In genomic region chr5:150641826-150642566, GRCh38 we compare ENCODE assay signal across 10 cellular contexts. TPM values are rescaled to one million over a fixed set of nuclear protein-coding genes. Genes with fewer than 3 reads are reported as not detected.
A peak's percentile ranks its signal among the peaks of the same experiment; 100 is the strongest.
DNase-seq lines count a peak whose midpoint lies in the region; ATAC-seq, FAIRE-seq and TF ChIP-seq lines count a peak whose summit lies in the region.
"Had no signal": no experiment of that assay in that cellular context is flagged by ENCODE, and none has a peak within 500 bp of the region (broad histone marks: within the 10 kb centered on the region; RNA-seq: fewer than 3 reads in every experiment).

No MANE protein-coding gene starts in this region.

- H3K27me3 ChIP-seq in SJSA1 (replicated peaks): no peaks in the 10 kb centered on the region
- no peaks in the 10 kb centered on the region for H3K27me3 ChIP-seq in esophagus muscularis mucosa
- H3K27me3 ChIP-seq in neural progenitor cell: no peaks in the 10 kb centered on the region
- H3K27me3 ChIP-seq in WERI-Rb-1 (ENCODE audit: insufficient read depth, low read depth, severe bottlenecking): no peaks in the 10 kb centered on the region

- H3K9me3 Mint-ChIP-seq in neural progenitor cell: no peaks in the 10 kb centered on the region
- H3K9me3 Mint-ChIP-seq: activated CD4-positive, alpha-beta T cell treated with anti-CD3 and anti-CD28 coated beads, Interleukin-2, amount 10 ng/mL, durations not matched to agents 7 days and 5 days; activated naive CD4-positive, alpha-beta T cell treated with anti-CD3 and anti-CD28 coated beads, Interleukin-2, amount 50 U/mL, for 72 hours had no signal

- peaks cover 61% of the 10 kb centered on the region for H3K4me1 Mint-ChIP-seq in neural progenitor cell
- H3K4me1 Mint-ChIP-seq: activated CD4-positive, alpha-beta T cell treated with anti-CD3 and anti-CD28 coated beads, Interleukin-2, amount 10 ng/mL, durations not matched to agents 7 days and 5 days had no signal

- DNase-seq in SJSA1 (ENCODE audit: low read depth in 1 of 2, low spot score in 2 of 2) (no peak), esophagus muscularis mucosa (ENCODE audit: extremely low spot score) (no peak), neural progenitor cell (ENCODE audit: low spot score) (peak; percentile 0), urothelium cell line (ENCODE audit: low spot score) (no peak), globus pallidus (ENCODE audit: low spot score) (no peak), WERI-Rb-1 (no peak)
- DNase-seq: activated CD4-positive, alpha-beta T cell treated with anti-CD3 and anti-CD28 coated beads, Interleukin-2, amount 10 ng/mL, durations not matched to agents 7 days and 5 days; NCI-H2081 had no signal

- 72% methylated on average over 5 of the region's 5 CpGs for WGBS in esophagus muscularis mucosa

- H3K4me3 Mint-ChIP-seq in neural progenitor cell: no peak overlapping the region
- H3K4me3 Mint-ChIP-seq: activated CD4-positive, alpha-beta T cell treated with anti-CD3 and anti-CD28 coated beads, Interleukin-2, amount 10 ng/mL, durations not matched to agents 7 days and 5 days had no signal

- H3K36me3 Mint-ChIP-seq in neural progenitor cell: no peaks in the 10 kb centered on the region
- H3K36me3 Mint-ChIP-seq: activated naive CD4-positive, alpha-beta T cell treated with anti-CD3 and anti-CD28 coated beads, Interleukin-2, amount 50 U/mL, for 72 hours had no signal

- no peak overlapping the region for H3K27ac Mint-ChIP-seq in neural progenitor cell
- H3K27ac Mint-ChIP-seq: activated CD4-positive, alpha-beta T cell treated with anti-CD3 and anti-CD28 coated beads, Interleukin-2, amount 10 ng/mL, durations not matched to agents 7 days and 5 days had no signal

- no peak for TF ChIP-seq POLR2A in esophagus muscularis mucosa (IDR thresholded peaks at IDR 0.05; ENCODE audit: low read depth)

- intact Hi-C loops in esophagus muscularis mucosa (cut with DNase I): no loop called here

- ATAC-seq in GM19452 (IDR thresholded peaks at IDR 0.05; ENCODE audit: unreplicated experiment): no peak
- ATAC-seq: activated naive CD4-positive, alpha-beta T cell treated with anti-CD3 and anti-CD28 coated beads, Interleukin-2, amount 50 U/mL, for 72 hours had no signal

- H3K27ac ChIP-seq in SJSA1 (peak overlapping the region; percentile 80), esophagus muscularis mucosa (replicated peaks in 1 of 4) (peak overlapping the region; percentile 78 to 85 (median 79)), neural progenitor cell (no peak overlapping the region), WERI-Rb-1 (no peak overlapping the region)

- peaks cover 46% of the 10 kb centered on the region for H3F3A ChIP-seq in neural progenitor cell (ENCODE audit: low read depth)

- no peaks in the 10 kb centered on the region for H3K9me3 ChIP-seq in SJSA1 (replicated peaks)
- no peaks in the 10 kb centered on the region for H3K9me3 ChIP-seq in esophagus muscularis mucosa
- H3K9me3 ChIP-seq in neural progenitor cell (ENCODE audit: low read depth): no peaks in the 10 kb centered on the region
- no peaks in the 10 kb centered on the region for H3K9me3 ChIP-seq in WERI-Rb-1 (ENCODE audit: severe bottlenecking)

- TF ChIP-seq EP300 in esophagus muscularis mucosa (IDR thresholded peaks at IDR 0.05): no peak

- no peak overlapping the region for H3K9ac ChIP-seq in neural progenitor cell

- H3K36me3 ChIP-seq in SJSA1 (0 out of 2 replicates have a peak, but pooled peaks cover 6% of the 10 kb centered on the region), esophagus muscularis mucosa (peaks cover 0 to 10% (median 0%) of the 10 kb centered on the region in 4 donors), neural progenitor cell (no peaks in the 10 kb centered on the region), WERI-Rb-1 (no peaks in the 10 kb centered on the region)

- no peak for TF ChIP-seq CTCF in esophagus muscularis mucosa (IDR thresholded peaks at IDR 0.05)
- no peak for TF ChIP-seq CTCF in neural progenitor cell (IDR thresholded peaks at IDR 0.05)
- no peak for TF ChIP-seq CTCF in WERI-Rb-1 (IDR thresholded peaks at IDR 0.05; ENCODE audit: low read depth, low read length)

- no peak overlapping the region for H3K4me2 ChIP-seq in neural progenitor cell

- H3K4me1 ChIP-seq in SJSA1 (replicated peaks) (peaks cover 87% of the 10 kb centered on the region), esophagus muscularis mucosa (peaks cover 90 to 95% (median 95%) of the 10 kb centered on the region in 4 donors), neural progenitor cell (peaks cover 67% of the 10 kb centered on the region)

- H4K20me1 ChIP-seq in neural progenitor cell (ENCODE audit: low read depth): no peaks in the 10 kb centered on the region

- H2AFZ ChIP-seq in neural progenitor cell (replicated peaks): no peak overlapping the region

- H3K79me2 ChIP-seq in neural progenitor cell (ENCODE audit: low read depth): no peaks in the 10 kb centered on the region

- peaks cover 13% of the 10 kb centered on the region for H3K27me3 Mint-ChIP-seq in neural progenitor cell (ENCODE audit: insufficient read depth, low read depth)

- H3K4me3 ChIP-seq in SJSA1 (peak overlapping the region; percentile 33), esophagus muscularis mucosa (peak overlapping the region in 1 of 4 donors; percentile 3), neural progenitor cell (no peak overlapping the region), WERI-Rb-1 (ENCODE audit: low read depth, low read length) (no peak overlapping the region)

- FAIRE-seq in urothelium cell line (lab: Jason Lieb, UNC): peak; percentile 9

RNA-seq across cellular contexts. Expression of gene SYNPO, which starts 1.5 kb away (rescaled TPM):
- 3.7 and 6.5 TPM in 2 replicates for total RNA-seq in SJSA1 (2014; rRNA removed; shearing (Covaris generic))
- 10 to 100 TPM; 20.4 to 54.0 (median 39.3) TPM for total RNA-seq in esophagus muscularis mucosa
- total RNA-seq in neural progenitor cell (ENCODE audit: low replicate concordance): 0.41 and 1.3 TPM in 2 replicates

RNA-seq across cellular contexts. Expression of gene MYOZ3, which starts 19.1 kb away (rescaled TPM):
- total RNA-seq in SJSA1 (2014; rRNA removed; shearing (Covaris generic)): 0.82 TPM in 1 of 2 replicates, not detected in the other
- total RNA-seq in esophagus muscularis mucosa (1 to 10 TPM in 1 of 4 donors, under 1 TPM in 2, not detected in 1; 0.17 to 1.2 (median 0.46) TPM), neural progenitor cell (ENCODE audit: low replicate concordance) (0.43 and 0.90 TPM in 2 replicates)

RNA-seq across cellular contexts. Expression of gene RBM22, which starts 58.9 kb away (rescaled TPM):
- 47.0 and 74.8 TPM in 2 replicates for total RNA-seq in SJSA1 (2014; rRNA removed; shearing (Covaris generic))
- 10 to 100 TPM; 20.8 to 31.3 (median 22.7) TPM for total RNA-seq in esophagus muscularis mucosa
- 46.1 and 52.4 TPM in 2 replicates for total RNA-seq in neural progenitor cell (ENCODE audit: low replicate concordance)

Comparison
In these comparisons a context has a peak if more than half of its experiments do, and no peak if none do; other contexts are left out.
1. H3K27ac ChIP-seq: peak in SJSA1 (single experiment) and esophagus muscularis mucosa (4 of 4); none in neural progenitor cell (single experiment) and WERI-Rb-1 (single experiment).